In the genomic region with DNA sequence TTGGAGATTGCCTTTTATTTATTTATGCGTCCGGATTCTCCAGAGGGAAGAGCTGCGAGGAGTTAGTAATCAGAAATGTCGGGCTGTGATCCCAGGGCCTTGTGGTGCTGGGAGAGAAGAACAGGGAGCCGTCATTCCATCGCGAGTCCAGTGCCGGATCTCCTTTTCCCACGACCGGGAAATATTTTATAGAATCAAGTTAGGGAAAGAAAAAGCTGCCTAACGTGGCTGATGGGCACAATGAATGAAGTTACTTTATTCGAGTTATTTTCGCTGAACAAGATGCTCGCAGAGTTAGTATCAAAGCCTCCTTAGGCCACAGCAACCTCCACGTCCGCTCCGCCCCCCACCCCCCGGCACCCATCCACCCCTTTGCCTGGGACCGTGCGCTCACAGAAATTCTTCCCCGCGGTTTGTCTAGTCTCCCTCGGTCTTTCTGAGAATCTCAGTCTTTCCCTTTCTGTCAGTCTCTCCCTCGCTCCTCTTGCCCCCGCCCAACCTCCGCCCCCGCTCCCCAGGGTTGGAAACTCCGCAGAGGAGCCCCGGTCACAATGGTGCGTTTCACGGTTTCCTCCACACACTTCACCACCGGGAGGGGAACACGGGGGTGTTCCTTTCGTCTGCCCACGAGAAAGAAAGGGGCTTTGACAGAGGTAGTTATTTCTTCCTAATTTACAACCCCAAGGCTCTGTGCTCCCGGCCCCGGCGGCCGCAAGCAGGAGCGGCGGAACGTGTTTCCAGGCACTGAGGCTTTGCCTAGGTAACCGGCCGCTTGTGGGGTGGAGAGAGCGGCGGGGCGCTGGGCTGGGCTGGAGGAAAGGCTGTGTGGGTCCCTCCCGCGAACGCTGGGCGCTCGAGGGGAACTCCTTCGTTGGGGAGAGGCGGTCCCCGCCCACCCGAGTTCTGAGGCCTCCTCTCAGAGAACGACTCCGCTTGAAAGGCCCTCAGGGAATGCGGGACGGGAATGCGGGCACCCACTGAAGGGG, we compare ENCODE assay signal across 8 cellular contexts. TPM values are rescaled to one million over a fixed set of nuclear protein-coding genes. Genes with fewer than 3 reads are reported as not detected.
DNase-seq lines count a peak whose midpoint lies in the region; ATAC-seq, FAIRE-seq and TF ChIP-seq lines count a peak whose summit lies in the region.

No MANE protein-coding gene starts in this region.

- ATAC-seq in heart left ventricle (no peak), HG03139 (IDR thresholded peaks at IDR 0.05; ENCODE audit: unreplicated experiment) (no peak), HG03095 (IDR thresholded peaks at IDR 0.05; ENCODE audit: unreplicated experiment) (no peak)

- H3K4me1 Mint-ChIP-seq in type B pancreatic cell (ENCODE audit: unreplicated experiment) = peaks cover 19% of the 10 kb centered on the region

- H3K4me3 ChIP-seq in Peyer's patch (peak overlapping the region; percentile 74 to 88 (median 82)), heart left ventricle (peak overlapping the region; percentile 46 to 95 (median 88))

- H3K36me3 ChIP-seq in Peyer's patch (no peaks in the 10 kb centered on the region), heart left ventricle (peaks cover 0 to 6% (median 0%) of the 10 kb centered on the region in 9 donors)

- TF ChIP-seq POLR2A in GM12892 (IDR thresholded peaks at IDR 0.05; ENCODE audit: low read depth, low read length) = no peak
- TF ChIP-seq POLR2A in Peyer's patch (IDR thresholded peaks at IDR 0.05) = no peak
- TF ChIP-seq POLR2A in heart left ventricle (IDR thresholded peaks at IDR 0.05) = no peak

- peaks cover 69% of the 10 kb centered on the region for H3K27me3 Mint-ChIP-seq in type B pancreatic cell

- TF ChIP-seq CTCF in Peyer's patch (IDR thresholded peaks at IDR 0.05) = no peak
- no peak for TF ChIP-seq CTCF in heart left ventricle (IDR thresholded peaks at IDR 0.05)
- no peak for TF ChIP-seq CTCF in type B pancreatic cell (conservative IDR thresholded peaks at IDR 0.05)

- peaks cover 9% of the 10 kb centered on the region for H3K36me3 Mint-ChIP-seq in type B pancreatic cell

- no peaks in the 10 kb centered on the region for H3K9me3 Mint-ChIP-seq in type B pancreatic cell

- FAIRE-seq in GM12892 (lab: Jason Lieb, UNC) = peak; percentile 50

- intact Hi-C loops in heart left ventricle (cut with DNase I) = loop anchor here in 9 of 10 donors (5.0 to 10.0 kb wide), 10 partner anchors 84 to 601 kb away; a partner anchor contains a TSS
- intact Hi-C loops in posterior vena cava (cut with DNase I) = loop anchor here (5.0 to 10.0 kb wide), 3 partner anchors 556 to 1649 kb away; a partner anchor contains a TSS

- H3K4me1 ChIP-seq in Peyer's patch (peaks cover 0 to 37% (median 22%) of the 10 kb centered on the region in 4 donors), heart left ventricle (peaks cover 0 to 36% (median 16%) of the 10 kb centered on the region in 12 donors)

- H3K9me3 ChIP-seq in Peyer's patch = no peaks in the 10 kb centered on the region
- H3K9me3 ChIP-seq in heart left ventricle = no peaks in the 10 kb centered on the region

- peak overlapping the region in 1 of 4 donors; percentile 98 for H3K27ac ChIP-seq in Peyer's patch
- H3K27ac ChIP-seq in heart left ventricle = peak overlapping the region in 9 of 12 donors; percentile 97 to 100 (median 99)

- peak; percentile 55 for DNase-seq in GM12892 (ENCODE audit: insufficient read length)
- peak; percentile 51 to 63 (median 56) for DNase-seq in Peyer's patch
- DNase-seq in activated naive CD4-positive, alpha-beta T cell (lab: John Stamatoyannopoulos, UW) = peak; percentile 23 to 45 (median 34)
- DNase-seq in heart left ventricle = peak; percentile 39 to 73 (median 51)
- DNase-seq in posterior vena cava (ENCODE audit: low spot score) = peak; percentile 85
- peak; percentile 71 for DNase-seq in type B pancreatic cell (ENCODE audit: extremely low spot score, unreplicated experiment)

- H3K27ac Mint-ChIP-seq in type B pancreatic cell = peak overlapping the region; percentile 98

- WGBS in heart left ventricle, 4 donors = 0 to 2% (median 1%) methylated on average over 46 to 61 of the region's 61 CpGs

- H3K27me3 ChIP-seq in Peyer's patch = peaks cover 0 to 5% of the 10 kb centered on the region in 2 donors
- H3K27me3 ChIP-seq in heart left ventricle = peaks cover 4 to 47% (median 11%) of the 10 kb centered on the region in 9 donors

- H3K4me3 Mint-ChIP-seq in type B pancreatic cell = peak overlapping the region; percentile 100

RNA-seq across cellular contexts. Expression of a gene that starts 2.0 kb away (rescaled TPM):
- polyA plus RNA-seq in GM12892 (2012; ENCODE audit: missing spikeins) = 2.1 TPM
- total RNA-seq in Peyer's patch (1 to 10 TPM in 2 of 4 donors, under 1 TPM in 1, not detected in 1; 0.54 to 2.5 (median 1.0) TPM), heart left ventricle (10 to 100 TPM in 4 of 9 donors, 1 to 10 TPM in 5; 1.5 to 27.8 (median 9.9) TPM), posterior vena cava (10 to 100 TPM; 37.4 to 49.8 TPM), type B pancreatic cell (ENCODE audit: low replicate concordance) (2.0 and 3.4 TPM in 2 replicates)
- polyA plus RNA-seq in heart left ventricle = 10 to 100 TPM in 1 of 2 donors, 1 to 10 TPM in 1; 1.6 to 17.5 TPM

Comparison
In these comparisons a context has a peak if more than half of its experiments do, and no peak if none do; other contexts are left out.
1. DNase-seq: peak in every context shown above with its lines; median percentile 85 in posterior vena cava; 71 in type B pancreatic cell; 56 in Peyer's patch; 55 in GM12892; 51 in heart left ventricle; 34 in activated naive CD4-positive, alpha-beta T cell.